Comparison of ENCODE assay signal across 1 cellular context in genomic region chr19:52601025-52601973, GRCh38.
A peak's percentile ranks its signal among the peaks of the same experiment; 100 is the strongest.
TF ChIP-seq lines count a peak whose summit lies in the region.

No MANE protein-coding gene starts in this region.

TF ChIP-seq in HepG2, 621 proteins besides CTCF, POLR2A, EP300 and RAD21 (continued from another document):
- TF ChIP-seq, protein P1, sequence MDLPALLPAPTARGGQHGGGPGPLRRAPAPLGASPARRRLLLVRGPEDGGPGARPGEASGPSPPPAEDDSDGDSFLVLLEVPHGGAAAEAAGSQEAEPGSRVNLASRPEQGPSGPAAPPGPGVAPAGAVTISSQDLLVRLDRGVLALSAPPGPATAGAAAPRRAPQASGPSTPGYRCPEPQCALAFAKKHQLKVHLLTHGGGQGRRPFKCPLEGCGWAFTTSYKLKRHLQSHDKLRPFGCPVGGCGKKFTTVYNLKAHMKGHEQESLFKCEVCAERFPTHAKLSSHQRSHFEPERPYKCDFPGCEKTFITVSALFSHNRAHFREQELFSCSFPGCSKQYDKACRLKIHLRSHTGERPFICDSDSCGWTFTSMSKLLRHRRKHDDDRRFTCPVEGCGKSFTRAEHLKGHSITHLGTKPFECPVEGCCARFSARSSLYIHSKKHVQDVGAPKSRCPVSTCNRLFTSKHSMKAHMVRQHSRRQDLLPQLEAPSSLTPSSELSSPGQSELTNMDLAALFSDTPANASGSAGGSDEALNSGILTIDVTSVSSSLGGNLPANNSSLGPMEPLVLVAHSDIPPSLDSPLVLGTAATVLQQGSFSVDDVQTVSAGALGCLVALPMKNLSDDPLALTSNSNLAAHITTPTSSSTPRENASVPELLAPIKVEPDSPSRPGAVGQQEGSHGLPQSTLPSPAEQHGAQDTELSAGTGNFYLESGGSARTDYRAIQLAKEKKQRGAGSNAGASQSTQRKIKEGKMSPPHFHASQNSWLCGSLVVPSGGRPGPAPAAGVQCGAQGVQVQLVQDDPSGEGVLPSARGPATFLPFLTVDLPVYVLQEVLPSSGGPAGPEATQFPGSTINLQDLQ (CRISPR knock-in tag; IDR thresholded peaks at IDR 0.05), result no peak
- no peak for TF ChIP-seq ZNF280D (CRISPR knock-in tag; IDR thresholded peaks at IDR 0.05)
- TF ChIP-seq HNF4A (CRISPR knock-in tag; IDR thresholded peaks at IDR 0.05), result peak; percentile 54
- 0 out of 2 replicates have a peak, but pooled peaks have one; percentile 8 for TF ChIP-seq SOX5 (CRISPR knock-in tag; IDR thresholded peaks at IDR 0.05; ENCODE audit: borderline replicate concordance)
- no peak for TF ChIP-seq WIZ (CRISPR knock-in tag; IDR thresholded peaks at IDR 0.05)
- no peak for TF ChIP-seq ZSCAN20 (CRISPR knock-in tag; IDR thresholded peaks at IDR 0.05; ENCODE audit: borderline replicate concordance)
- TF ChIP-seq LCORL (IDR thresholded peaks at IDR 0.05), result no peak
- TF ChIP-seq LCORL (CRISPR knock-in tag; IDR thresholded peaks at IDR 0.05), result peak; percentile 62; the same call in 1 of the 2 replicates
- TF ChIP-seq TAF1 (CRISPR knock-in tag; IDR thresholded peaks at IDR 0.05), result peak; percentile 42; the same call in 1 of the 2 replicates
- no peak for TF ChIP-seq SP1 (IDR thresholded peaks at IDR 0.05)
- TF ChIP-seq SP1 (CRISPR knock-in tag; IDR thresholded peaks at IDR 0.05), result peak; percentile 69
- no peak for TF ChIP-seq ZNF780A (CRISPR knock-in tag; IDR thresholded peaks at IDR 0.05)
- TF ChIP-seq KDM2A (CRISPR knock-in tag; IDR thresholded peaks at IDR 0.05; ENCODE audit: borderline replicate concordance, low read depth), result peak; percentile 64; the same call in 1 of the 2 replicates
- peak; percentile 66 for TF ChIP-seq ETV5 (CRISPR knock-in tag; IDR thresholded peaks at IDR 0.05; ENCODE audit: borderline replicate concordance)
- TF ChIP-seq ZNF740 (CRISPR knock-in tag; IDR thresholded peaks at IDR 0.05), result no peak
